Comparison of ENCODE assay signal across 13 cellular contexts in the genomic region with DNA sequence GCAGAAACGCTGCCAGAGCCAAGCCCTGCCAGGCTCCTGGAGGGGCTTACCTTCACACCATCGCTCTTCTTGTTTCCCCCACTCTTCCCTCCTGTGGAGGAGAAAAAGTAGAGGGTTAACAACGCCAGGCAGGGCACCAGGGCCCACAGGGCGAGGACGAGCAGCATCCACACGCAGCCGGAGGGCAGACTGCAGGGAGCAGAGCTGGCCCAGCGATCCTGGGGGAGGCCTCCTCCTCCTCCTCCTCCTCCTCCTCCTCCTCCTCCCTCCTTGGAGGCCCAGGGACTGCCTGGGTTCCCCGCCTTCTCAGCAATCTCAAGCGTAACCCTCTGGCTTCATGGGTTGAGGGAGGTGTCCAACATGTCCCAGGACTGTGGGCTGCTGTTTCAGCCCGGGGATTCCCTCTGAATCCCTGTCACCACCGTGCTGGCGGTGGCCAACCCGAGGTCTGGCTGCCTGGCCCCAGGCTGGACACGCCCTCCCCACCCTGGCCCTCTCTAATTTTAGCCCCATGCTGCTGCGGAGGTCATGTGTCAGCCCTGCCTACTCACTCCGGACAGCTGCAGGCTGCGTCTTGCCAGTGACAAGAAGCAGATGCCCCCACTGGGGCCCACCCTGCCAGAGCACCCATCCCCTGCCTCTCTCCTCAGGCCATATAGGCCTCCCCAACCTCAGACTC. TPM values are rescaled to one million over a fixed set of nuclear protein-coding genes. Genes with fewer than 3 reads are reported as not detected.
A peak's percentile ranks its signal among the peaks of the same experiment; 100 is the strongest.
DNase-seq lines count a peak whose midpoint lies in the region; ATAC-seq and TF ChIP-seq lines count a peak whose summit lies in the region.
"Had no signal": no experiment of that assay in that cellular context is flagged by ENCODE, and none has a peak within 500 bp of the region (broad histone marks: within the 10 kb centered on the region; RNA-seq: fewer than 3 reads in every experiment).

No MANE protein-coding gene starts in this region.

- H3K4me1 ChIP-seq in SK-N-SH (ENCODE audit: control insufficient read depth in 1 of 2, insufficient read depth in 2 of 2, low read depth in 1 of 2, low read length in 1 of 2) (peaks cover 0 to 19% of the 10 kb centered on the region in 2 experiments; a peak in 1 of 4 replicates), lung (ENCODE audit: control insufficient read depth in 2 of 2, insufficient read depth in 2 of 2, low read length in 2 of 2) (peaks cover 0 to 7% of the 10 kb centered on the region in 2 donors), uterus (peaks cover 0 to 17% of the 10 kb centered on the region in 2 donors)

- no peaks in the 10 kb centered on the region for H3F3A ChIP-seq in SK-N-SH (replicated peaks; ENCODE audit: insufficient read depth)

- no peaks in the 10 kb centered on the region for H3K79me2 ChIP-seq in SK-N-SH (ENCODE audit: insufficient read depth)

- POLR2A ChIA-PET in SK-N-SH (lab: Yijun Ruan, JAX), result no interaction called here

- no peak overlapping the region for H2AFZ ChIP-seq in SK-N-SH (ENCODE audit: low read depth)

- H4K20me1 ChIP-seq in SK-N-SH (ENCODE audit: insufficient read depth), result no peaks in the 10 kb centered on the region

- H3K27me3 ChIP-seq in SK-N-SH (ENCODE audit: insufficient read depth) (no peaks in the 10 kb centered on the region), lung (ENCODE audit: control insufficient read depth, insufficient read depth) (no peaks in the 10 kb centered on the region), uterus (no peaks in the 10 kb centered on the region)

- H3K9ac ChIP-seq in SK-N-SH, result no peak overlapping the region

- intact Hi-C loops in uterus (cut with DNase I; ENCODE audit: low total_unique reads), result no loop called here

- no peak for TF ChIP-seq POLR2A in uterus (IDR thresholded peaks at IDR 0.05)

- no peaks in the 10 kb centered on the region for H3K9me2 ChIP-seq in SK-N-SH

- no peak for TF ChIP-seq CTCF in SK-N-SH (IDR thresholded peaks at IDR 0.05)
- no peak for TF ChIP-seq CTCF in fibroblast of pulmonary artery (IDR thresholded peaks at IDR 0.05; ENCODE audit: low read length, missing control alignments)
- TF ChIP-seq CTCF in lung (IDR thresholded peaks at IDR 0.05; ENCODE audit: control extremely low read depth, extremely low read depth), result no peak
- no peak for TF ChIP-seq CTCF in uterus (IDR thresholded peaks at IDR 0.05)

- ATAC-seq in lung (ENCODE audit: insufficient read depth, low FRiP score) (peak; percentile 12), GM21447 (IDR thresholded peaks at IDR 0.05; ENCODE audit: unreplicated experiment) (no peak)
- ATAC-seq: activated CD8-positive, alpha-beta memory T cell treated with anti-CD3 and anti-CD28 coated beads, Interleukin-2, amount 10 ng/mL, durations not matched to agents 7 days and 5 days had no signal

- no peaks in the 10 kb centered on the region for H3K36me3 ChIP-seq in SK-N-SH (replicated peaks in 1 of 2; ENCODE audit: control insufficient read depth in 1 of 2, insufficient read depth in 2 of 2, low read length in 1 of 2)
- no peaks in the 10 kb centered on the region for H3K36me3 ChIP-seq in lung (ENCODE audit: control insufficient read depth in 2 of 2, insufficient read depth in 2 of 2, low read length in 2 of 2)
- no peaks in the 10 kb centered on the region for H3K36me3 ChIP-seq in uterus

- DNase-seq in SK-N-SH, result peak; percentile 92
- peak; percentile 17 for DNase-seq in fibroblast of pulmonary artery (ENCODE audit: low read depth)
- no peak for DNase-seq in lung (ENCODE audit: low spot score)
- peak; percentile 70 to 73 for DNase-seq in uterus
- DNase-seq in LoVo (ENCODE audit: low spot score), result no peak
- no peak for DNase-seq in stimulated activated CD4-positive, alpha-beta T cell treated with anti-CD3 and anti-CD28 coated beads, Interleukin-15, amount 100 ng/mL, for 24 hours
- DNase-seq: activated CD8-positive, alpha-beta memory T cell treated with anti-CD3 and anti-CD28 coated beads, Interleukin-2, amount 10 ng/mL, durations not matched to agents 7 days and 5 days; activated naive CD8-positive, alpha-beta T cell treated with anti-CD3 and anti-CD28 coated beads, Interleukin-2, amount 10 ng/mL, durations not matched to agents 7 days and 5 days; COR-L47 had no signal

- no peak overlapping the region for H3K4me3 ChIP-seq in SK-N-SH (ENCODE audit: low read depth in 2 of 2, low read length in 1 of 2)
- no peak overlapping the region for H3K4me3 ChIP-seq in fibroblast of pulmonary artery (replicated peaks; ENCODE audit: low read depth, low read length)
- no peak overlapping the region for H3K4me3 ChIP-seq in lung
- H3K4me3 ChIP-seq in uterus, result no peak overlapping the region

- H3K27ac ChIP-seq in SK-N-SH (ENCODE audit: low read depth in 2 of 2, low read length in 1 of 2) (no peak overlapping the region), lung (ENCODE audit: low read depth in 1 of 2, low read length in 1 of 2) (peak overlapping the region in 1 of 2 donors; percentile 24), uterus (peak overlapping the region; percentile 62 to 75)

- 55% methylated on average over 12 of the region's 18 CpGs for WGBS in SK-N-SH (ENCODE audit: low lambda C conversion rate)
- 71 to 92% methylated on average over 17 to 18 of the region's 18 CpGs for WGBS in lung, 2 donors

- no peak overlapping the region for H3K4me2 ChIP-seq in SK-N-SH

- CTCF ChIA-PET in SK-N-SH (lab: Yijun Ruan, JAX), result interaction anchor here (0.6 to 1.9 kb wide), 4 partner anchors 18 to 116 kb away, joined by 3 to 7 read pairs (median 4); no protein-coding TSS in a partner anchor

- TF ChIP-seq RAD21 in SK-N-SH (IDR thresholded peaks at IDR 0.05; ENCODE audit: low read length), result no peak; the same call in none of the 2 replicates

- H3K9me3 ChIP-seq in SK-N-SH (no peaks in the 10 kb centered on the region), lung (ENCODE audit: control insufficient read depth in 2 of 2, insufficient read depth in 1 of 2, low read length in 1 of 2) (no peaks in the 10 kb centered on the region), uterus (no peaks in the 10 kb centered on the region)

- TF ChIP-seq EP300 in SK-N-SH (IDR thresholded peaks at IDR 0.05; ENCODE audit: borderline replicate concordance in 1 of 2, low read depth in 1 of 2, low read length in 1 of 2), result peak in 1 of 2 experiments; percentile 84; a peak in 2 of 4 replicates

TF ChIP-seq in SK-N-SH, 30 proteins besides CTCF, POLR2A, EP300 and RAD21 (continues in another document):
- TF ChIP-seq FOXM1 (IDR thresholded peaks at IDR 0.05; ENCODE audit: low read depth) (no peak), JUND (IDR thresholded peaks at IDR 0.05) (no peak), ELF1 (IDR thresholded peaks at IDR 0.05) (no peak), SMC3 (IDR thresholded peaks at IDR 0.05; ENCODE audit: low read depth, low read length) (no peak), RFX5 (IDR thresholded peaks at IDR 0.05; ENCODE audit: low read length) (no peak), FOSL2 (IDR thresholded peaks at IDR 0.05; ENCODE audit: borderline replicate concordance, low read depth) (no peak)
- TF ChIP-seq, protein P1, sequence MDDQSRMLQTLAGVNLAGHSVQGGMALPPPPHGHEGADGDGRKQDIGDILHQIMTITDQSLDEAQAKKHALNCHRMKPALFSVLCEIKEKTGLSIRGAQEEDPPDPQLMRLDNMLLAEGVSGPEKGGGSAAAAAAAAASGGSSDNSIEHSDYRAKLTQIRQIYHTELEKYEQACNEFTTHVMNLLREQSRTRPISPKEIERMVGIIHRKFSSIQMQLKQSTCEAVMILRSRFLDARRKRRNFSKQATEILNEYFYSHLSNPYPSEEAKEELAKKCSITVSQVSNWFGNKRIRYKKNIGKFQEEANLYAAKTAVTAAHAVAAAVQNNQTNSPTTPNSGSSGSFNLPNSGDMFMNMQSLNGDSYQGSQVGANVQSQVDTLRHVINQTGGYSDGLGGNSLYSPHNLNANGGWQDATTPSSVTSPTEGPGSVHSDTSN (IDR thresholded peaks at IDR 0.05), result 0 out of 2 replicates have a peak, but pooled peaks have one; percentile 11
- TF ChIP-seq, protein P2, sequence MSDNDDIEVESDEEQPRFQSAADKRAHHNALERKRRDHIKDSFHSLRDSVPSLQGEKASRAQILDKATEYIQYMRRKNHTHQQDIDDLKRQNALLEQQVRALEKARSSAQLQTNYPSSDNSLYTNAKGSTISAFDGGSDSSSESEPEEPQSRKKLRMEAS (IDR thresholded peaks at IDR 0.05; ENCODE audit: low read depth), result no peak
- TF ChIP-seq, protein P3, sequence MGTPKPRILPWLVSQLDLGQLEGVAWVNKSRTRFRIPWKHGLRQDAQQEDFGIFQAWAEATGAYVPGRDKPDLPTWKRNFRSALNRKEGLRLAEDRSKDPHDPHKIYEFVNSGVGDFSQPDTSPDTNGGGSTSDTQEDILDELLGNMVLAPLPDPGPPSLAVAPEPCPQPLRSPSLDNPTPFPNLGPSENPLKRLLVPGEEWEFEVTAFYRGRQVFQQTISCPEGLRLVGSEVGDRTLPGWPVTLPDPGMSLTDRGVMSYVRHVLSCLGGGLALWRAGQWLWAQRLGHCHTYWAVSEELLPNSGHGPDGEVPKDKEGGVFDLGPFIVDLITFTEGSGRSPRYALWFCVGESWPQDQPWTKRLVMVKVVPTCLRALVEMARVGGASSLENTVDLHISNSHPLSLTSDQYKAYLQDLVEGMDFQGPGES (IDR thresholded peaks at IDR 0.05; ENCODE audit: low read depth, low read length), result no peak
- TF ChIP-seq, protein P4, sequence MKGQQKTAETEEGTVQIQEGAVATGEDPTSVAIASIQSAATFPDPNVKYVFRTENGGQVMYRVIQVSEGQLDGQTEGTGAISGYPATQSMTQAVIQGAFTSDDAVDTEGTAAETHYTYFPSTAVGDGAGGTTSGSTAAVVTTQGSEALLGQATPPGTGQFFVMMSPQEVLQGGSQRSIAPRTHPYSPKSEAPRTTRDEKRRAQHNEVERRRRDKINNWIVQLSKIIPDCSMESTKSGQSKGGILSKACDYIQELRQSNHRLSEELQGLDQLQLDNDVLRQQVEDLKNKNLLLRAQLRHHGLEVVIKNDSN (IDR thresholded peaks at IDR 0.05; ENCODE audit: borderline replicate concordance, low read depth), result no peak

RNA-seq across cellular contexts. Expression of a gene that starts 44.3 kb away (rescaled TPM):
- 0.05 and 0.10 TPM in 2 replicates for polyA plus RNA-seq in SK-N-SH (2012; rRNA removed)
- 0.01 and 0.03 TPM in 2 replicates for polyA plus RNA-seq in SK-N-SH (2012; cell fraction: cytosol; rRNA removed)
- 0.05 and 0.20 TPM in 2 replicates for polyA plus RNA-seq in SK-N-SH (2012; cell fraction: nucleus; rRNA removed)
- 1 to 10 TPM; 1.6 to 2.7 TPM for total RNA-seq in lung
- polyA plus RNA-seq in lung, result under 1 TPM; 0.31 to 0.44 TPM
- 10 to 100 TPM in 1 of 4 donors, 1 to 10 TPM in 2, under 1 TPM in 1; under 0.01 to 23.7 (median 4.3) TPM for total RNA-seq in uterus
- total RNA-seq: activated CD8-positive, alpha-beta memory T cell treated with anti-CD3 and anti-CD28 coated beads, Interleukin-2, amount 10 ng/mL, durations not matched to agents 7 days and 5 days; activated naive CD8-positive, alpha-beta T cell treated with anti-CD3 and anti-CD28 coated beads, Interleukin-2, amount 10 ng/mL, durations not matched to agents 7 days and 5 days; lung microvascular endothelial cell; pulmonary artery endothelial cell; subcutaneous adipose tissue had no signal

RNA-seq across cellular contexts. Expression of a gene that starts 55.4 kb away (rescaled TPM):
- polyA plus RNA-seq in SK-N-SH (2012; rRNA removed) (not detected in 2 replicates), lung (under 1 TPM; 0.02 to 0.03 TPM)
- polyA plus RNA-seq in SK-N-SH (2012; cell fraction: cytosol; rRNA removed), result not detected in 2 replicates
- polyA plus RNA-seq in SK-N-SH (2012; cell fraction: nucleus; rRNA removed), result 0.04 and 0.08 TPM in 2 replicates
- total RNA-seq in lung (under 1 TPM in 1 of 2 donors, not detected in 1; 0.06 TPM), uterus (not detected)
- total RNA-seq: activated CD8-positive, alpha-beta memory T cell treated with anti-CD3 and anti-CD28 coated beads, Interleukin-2, amount 10 ng/mL, durations not matched to agents 7 days and 5 days; activated naive CD8-positive, alpha-beta T cell treated with anti-CD3 and anti-CD28 coated beads, Interleukin-2, amount 10 ng/mL, durations not matched to agents 7 days and 5 days; lung microvascular endothelial cell; pulmonary artery endothelial cell had no signal

RNA-seq across cellular contexts. Expression of a gene that starts 57.5 kb away (rescaled TPM):
- 0.03 and 0.20 TPM in 2 replicates for polyA plus RNA-seq in SK-N-SH (2012; rRNA removed)
- 0.01 and 0.04 TPM in 2 replicates for polyA plus RNA-seq in SK-N-SH (2012; cell fraction: cytosol; rRNA removed)
- 0.04 and 0.16 TPM in 2 replicates for polyA plus RNA-seq in SK-N-SH (2012; cell fraction: nucleus; rRNA removed)
- total RNA-seq in lung, result 10 to 100 TPM in 1 of 2 donors, 1 to 10 TPM in 1; 5.7 to 15.4 TPM
- polyA plus RNA-seq in lung, result 1 to 10 TPM in 1 of 2 donors, under 1 TPM in 1; 0.91 to 2.5 TPM
- total RNA-seq in uterus, result 10 to 100 TPM in 1 of 4 donors, 1 to 10 TPM in 3; 4.3 to 15.1 (median 5.7) TPM
- total RNA-seq: activated CD8-positive, alpha-beta memory T cell treated with anti-CD3 and anti-CD28 coated beads, Interleukin-2, amount 10 ng/mL, durations not matched to agents 7 days and 5 days; activated naive CD8-positive, alpha-beta T cell treated with anti-CD3 and anti-CD28 coated beads, Interleukin-2, amount 10 ng/mL, durations not matched to agents 7 days and 5 days; lung microvascular endothelial cell; pulmonary artery endothelial cell had no signal

Comparison
In these comparisons a context has a peak if more than half of its experiments do, and no peak if none do; other contexts are left out.
1. DNase-seq: peak in SK-N-SH (single experiment), fibroblast of pulmonary artery (single experiment) and uterus (2 of 2); none in lung (single experiment), LoVo (single experiment) and stimulated activated CD4-positive, alpha-beta T cell treated with anti-CD3 and anti-CD28 coated beads, Interleukin-15, amount 100 ng/mL, for 24 hours (single experiment).
2. H3K27ac ChIP-seq: peak in uterus (2 of 2); none in SK-N-SH (0 of 2).